ENCODE assay signal across 1 cellular context in the genomic region with DNA sequence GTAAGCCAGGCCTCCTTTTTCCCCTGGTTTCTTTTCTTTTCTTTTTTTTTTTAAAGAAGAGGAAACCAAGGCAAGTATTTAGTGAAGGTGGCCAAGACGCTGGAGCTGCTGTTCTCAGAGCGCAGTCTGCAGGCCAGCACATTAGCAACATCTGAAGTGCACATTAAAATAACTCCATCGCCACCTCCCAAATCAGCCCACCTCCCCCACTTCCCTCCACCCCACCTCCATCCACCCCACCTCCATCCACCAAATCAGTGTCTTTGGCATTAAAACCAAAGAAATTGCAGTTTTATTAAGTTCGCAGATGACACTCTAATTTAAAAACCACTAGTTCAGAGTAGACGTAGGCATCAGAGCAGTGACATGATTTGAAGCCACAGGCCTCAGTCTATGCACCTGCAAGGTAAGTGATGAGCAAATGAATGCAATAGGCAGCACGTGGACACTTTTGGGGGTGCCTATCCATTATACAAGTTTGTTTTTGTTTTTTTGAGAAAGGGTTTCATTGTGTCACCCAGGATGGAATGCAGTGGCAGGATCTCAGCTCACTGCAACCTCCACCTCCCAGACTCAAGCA.
TF ChIP-seq lines count a peak whose summit lies in the region.

No MANE protein-coding gene starts in this region.

TF ChIP-seq in HCT116, 20 proteins besides CTCF, POLR2A, EP300 and RAD21 (continued from another document):
- no peak for TF ChIP-seq JUND (IDR thresholded peaks at IDR 0.05)
- TF ChIP-seq CEBPB (IDR thresholded peaks at IDR 0.05; ENCODE audit: low read depth): no peak
- TF ChIP-seq EGR1 (IDR thresholded peaks at IDR 0.05; ENCODE audit: low read depth): no peak
- no peak for TF ChIP-seq YY1 (IDR thresholded peaks at IDR 0.05; ENCODE audit: extremely low read depth, insufficient replicate concordance, low read depth, low read length)
- TF ChIP-seq, protein P1, sequence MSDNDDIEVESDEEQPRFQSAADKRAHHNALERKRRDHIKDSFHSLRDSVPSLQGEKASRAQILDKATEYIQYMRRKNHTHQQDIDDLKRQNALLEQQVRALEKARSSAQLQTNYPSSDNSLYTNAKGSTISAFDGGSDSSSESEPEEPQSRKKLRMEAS (IDR thresholded peaks at IDR 0.05): no peak
